25 cellular contexts compared by ENCODE assay signal in the genomic region with DNA sequence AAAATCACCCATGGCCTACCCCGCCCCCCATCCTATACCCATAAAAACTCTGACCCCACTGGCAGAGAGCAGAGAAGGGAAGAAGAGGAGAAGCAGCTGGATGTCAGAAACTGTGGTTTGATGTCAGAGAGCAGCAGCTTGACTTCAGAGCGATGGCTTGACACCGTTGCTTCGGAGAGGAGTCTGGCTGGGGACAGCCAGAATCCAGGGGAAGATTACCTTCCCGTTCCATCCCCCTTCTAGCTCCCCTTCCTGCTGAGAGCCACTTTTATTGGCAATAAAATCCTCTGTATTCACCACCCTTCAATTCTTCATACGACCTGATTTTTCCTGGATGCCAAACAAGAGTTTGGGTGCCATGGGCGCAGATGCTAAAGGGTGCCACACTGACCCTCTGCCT.
"Had no signal": no experiment of that assay in that cellular context is flagged by ENCODE, and none has a peak within 500 bp of the region (broad histone marks: within the 10 kb centered on the region; RNA-seq: fewer than 3 reads in every experiment).

No MANE protein-coding gene starts in this region.

- DNase-seq: natural killer cell; nephron progenitor cell; nucleus accumbens; pancreas; posterior cingulate gyrus; psoas muscle; right cardiac atrium; right lobe of liver; sigmoid colon; small intestine; stimulated activated CD4-positive, alpha-beta T cell treated with anti-CD3 and anti-CD28 coated beads, Interleukin-15, amount 100 ng/mL, for 24 hours; stimulated activated CD4-positive, alpha-beta T cell treated with anti-CD3 and anti-CD28 coated beads, Interleukin-2, amount 100 ng/mL, for 24 hours; stimulated activated CD4-positive, alpha-beta T cell treated with anti-CD3 and anti-CD28 coated beads, Interleukin-2, amount 100 ng/mL, for 48 hours; stimulated activated CD4-positive, alpha-beta T cell treated with anti-CD3 and anti-CD28 coated beads, Interleukin-4, amount 100 ng/mL, for 24 hours; stimulated activated naive B cell treated with anti-CD40 and anti-IgM and Interleukin-4, amounts not matched to agents 10 μg/mL and 1 μg/mL and 100 μg/mL, for 72 hours; stimulated activated naive CD4-positive, alpha-beta T cell treated with Interleukin-2 at 50 U/mL for 16 hours; stomach; trophoblast cell; upper lobe of left lung had no signal

- H3K4me3 ChIP-seq: pancreas, psoas muscle, right lobe of liver, sigmoid colon, stomach, thoracic aorta, thyroid gland, tibial nerve, upper lobe of left lung, vagina had no signal

- ATAC-seq: natural killer cell; pancreas; psoas muscle; right cardiac atrium; right lobe of liver; stimulated activated effector memory CD8-positive, alpha-beta T cell treated with anti-CD3 and anti-CD28 coated beads, Interleukin-12 subunit alpha, Interleukin-12 subunit beta, amount 100 ng/mL, for 72 hours; stimulated activated naive B cell treated with anti-CD40 and anti-IgM and Interleukin-4, amounts not matched to agents 10 μg/mL and 1 μg/mL and 100 μg/mL, for 72 hours had no signal

- H3K27ac ChIP-seq: neutrophil, pancreas, psoas muscle, right lobe of liver, sigmoid colon, stomach, thoracic aorta, thyroid gland, tibial nerve, upper lobe of left lung, vagina had no signal

- H3K9me3 ChIP-seq: neutrophil, pancreas, psoas muscle, right lobe of liver, sigmoid colon, thoracic aorta, thyroid gland, upper lobe of left lung, vagina had no signal

- H3K36me3 ChIP-seq: neutrophil, pancreas, sigmoid colon, thoracic aorta, thyroid gland, upper lobe of left lung, vagina had no signal

- H3K4me1 ChIP-seq: pancreas had no signal

- H3K27me3 ChIP-seq: pancreas, right lobe of liver, sigmoid colon, stomach, thyroid gland, tibial nerve, upper lobe of left lung, vagina had no signal
